ENCODE assay signal across 1 cellular context in genomic region chr5:34957857-34958690, GRCh38.
TF ChIP-seq lines count a peak whose summit lies in the region.

No MANE protein-coding gene starts in this region.

TF ChIP-seq in HepG2, 621 proteins besides CTCF, POLR2A, EP300 and RAD21:
- TF ChIP-seq STAG1 (CRISPR knock-in tag; IDR thresholded peaks at IDR 0.05) (peak; percentile 65), PBX3 (CRISPR knock-in tag; IDR thresholded peaks at IDR 0.05; ENCODE audit: borderline replicate concordance) (no peak), FOXJ3 (CRISPR knock-in tag; IDR thresholded peaks at IDR 0.05; ENCODE audit: borderline replicate concordance) (0 out of 2 replicates have a peak, but pooled peaks have one; percentile 21), ISX (CRISPR knock-in tag; conservative IDR thresholded peaks at IDR 0.05) (0 out of 2 replicates have a peak, but pooled peaks have one; percentile 53), RORA (CRISPR knock-in tag; IDR thresholded peaks at IDR 0.05) (no peak), FOXC1 (CRISPR knock-in tag; IDR thresholded peaks at IDR 0.05; ENCODE audit: borderline replicate concordance) (no peak), SMC3 (IDR thresholded peaks at IDR 0.05; ENCODE audit: low read length) (peak; percentile 36; the same call in 1 of the 2 replicates), MTERF4 (CRISPR knock-in tag; IDR thresholded peaks at IDR 0.05) (no peak), ZNF496 (CRISPR knock-in tag; IDR thresholded peaks at IDR 0.05; ENCODE audit: insufficient replicate concordance) (no peak), IRF1 (CRISPR knock-in tag; IDR thresholded peaks at IDR 0.05; ENCODE audit: low read depth) (no peak), ZNF777 (CRISPR knock-in tag; IDR thresholded peaks at IDR 0.05) (no peak), NFKBIZ (CRISPR knock-in tag; IDR thresholded peaks at IDR 0.05) (no peak), SNAI1 (CRISPR knock-in tag; IDR thresholded peaks at IDR 0.05; ENCODE audit: borderline replicate concordance) (no peak), ZNF329 (CRISPR knock-in tag; IDR thresholded peaks at IDR 0.05; ENCODE audit: low read depth) (no peak), ARNTL (CRISPR knock-in tag; IDR thresholded peaks at IDR 0.05) (no peak)
- TF ChIP-seq, protein P1, sequence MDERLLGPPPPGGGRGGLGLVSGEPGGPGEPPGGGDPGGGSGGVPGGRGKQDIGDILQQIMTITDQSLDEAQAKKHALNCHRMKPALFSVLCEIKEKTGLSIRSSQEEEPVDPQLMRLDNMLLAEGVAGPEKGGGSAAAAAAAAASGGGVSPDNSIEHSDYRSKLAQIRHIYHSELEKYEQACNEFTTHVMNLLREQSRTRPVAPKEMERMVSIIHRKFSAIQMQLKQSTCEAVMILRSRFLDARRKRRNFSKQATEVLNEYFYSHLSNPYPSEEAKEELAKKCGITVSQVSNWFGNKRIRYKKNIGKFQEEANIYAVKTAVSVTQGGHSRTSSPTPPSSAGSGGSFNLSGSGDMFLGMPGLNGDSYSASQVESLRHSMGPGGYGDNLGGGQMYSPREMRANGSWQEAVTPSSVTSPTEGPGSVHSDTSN (CRISPR knock-in tag; IDR thresholded peaks at IDR 0.05) = no peak
